In the genomic region with DNA sequence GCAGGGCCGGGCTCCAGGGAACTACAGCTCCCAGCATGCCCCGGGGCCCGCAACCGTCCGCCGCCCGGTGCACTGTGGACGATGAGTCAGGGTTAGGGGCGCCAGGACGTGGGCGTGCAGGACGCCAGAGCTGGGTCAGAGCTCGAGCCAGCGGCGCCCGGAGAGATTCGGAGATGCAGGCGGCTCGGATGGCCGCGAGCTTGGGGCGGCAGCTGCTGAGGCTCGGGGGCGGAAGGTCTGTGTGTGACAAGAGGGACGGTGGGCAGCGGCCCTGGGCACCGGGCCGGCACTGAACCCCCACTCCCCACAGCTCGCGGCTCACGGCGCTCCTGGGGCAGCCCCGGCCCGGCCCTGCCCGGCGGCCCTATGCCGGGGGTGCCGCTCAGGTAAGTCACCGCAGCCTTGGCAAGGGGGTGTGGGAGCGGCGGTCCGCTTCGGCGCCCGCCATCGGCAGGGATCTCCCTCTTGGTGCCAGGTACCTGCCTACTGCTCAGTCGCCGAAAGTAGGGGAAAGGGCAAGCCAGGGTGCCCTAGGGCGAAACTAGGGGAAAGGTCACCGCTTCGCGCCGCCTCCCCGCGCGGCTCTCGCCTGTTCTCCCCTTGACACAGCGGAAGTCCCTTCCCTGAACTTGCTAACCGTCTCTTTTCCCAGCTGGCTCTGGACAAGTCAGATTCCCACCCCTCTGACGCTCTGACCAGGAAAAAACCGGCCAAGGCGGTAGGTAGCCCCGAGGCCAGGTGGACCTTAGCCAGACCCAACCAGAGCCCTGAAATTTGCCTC, we compare ENCODE assay signal across 8 cellular contexts. TPM values are rescaled to one million over a fixed set of nuclear protein-coding genes. Genes with fewer than 3 reads are reported as not detected.
DNase-seq lines count a peak whose midpoint lies in the region; ATAC-seq and TF ChIP-seq lines count a peak whose summit lies in the region.

A gene (plus strand): TSS at position 127 of the 781 bp plus-strand sequence. CDS start 47 bp downstream, at position 174.
A gene (minus strand): TSS at position 25 of the 781 bp plus-strand sequence.

- peak within 1 kb of the TSS; percentile 87 for H3K27ac Mint-ChIP-seq in activated T-cell treated with anti-CD3 and anti-CD28 coated beads, Interleukin-2, amount 50 U/mL, for 72 hours

- H3K9me3 Mint-ChIP-seq in activated T-cell treated with anti-CD3 and anti-CD28 coated beads, Interleukin-2, amount 50 U/mL, for 72 hours: no peaks in the 10 kb centered on the region

- peak within 1 kb of the TSS; percentile 89 to 95 for H3K4me3 Mint-ChIP-seq in activated T-cell treated with anti-CD3 and anti-CD28 coated beads, Interleukin-2, amount 50 U/mL, for 72 hours

- no peaks in the 10 kb centered on the region for H3K36me3 ChIP-seq in ACC112 (ENCODE audit: insufficient read depth, low read length)
- peaks cover 29% of the 10 kb centered on the region for H3K36me3 ChIP-seq in muscle layer of colon (ENCODE audit: insufficient read depth, low read length)

- H3K36me3 Mint-ChIP-seq in activated T-cell treated with anti-CD3 and anti-CD28 coated beads, Interleukin-2, amount 50 U/mL, for 72 hours (ENCODE audit: insufficient read depth in 2 of 2): peaks cover 0 to 2% of the 10 kb centered on the region in 2 donors

- peak within 1 kb of the TSS; percentile 88 for H3K9ac ChIP-seq in muscle layer of colon (ENCODE audit: low read length)

- H3K4me1 ChIP-seq in ACC112 (ENCODE audit: control insufficient read depth, insufficient read depth, low read length, unreplicated experiment) (peaks cover 44% of the 10 kb centered on the region), muscle layer of colon (ENCODE audit: insufficient read depth, low read length) (peaks cover 49% of the 10 kb centered on the region)

- peaks cover 65% of the 10 kb centered on the region for H3K4me1 Mint-ChIP-seq in activated T-cell treated with anti-CD3 and anti-CD28 coated beads, Interleukin-2, amount 50 U/mL, for 72 hours (ENCODE audit: low read depth)

- H3K27ac ChIP-seq in ACC112 (ENCODE audit: low read depth, low read length): peak within 1 kb of the TSS; percentile 82
- peak within 1 kb of the TSS; percentile 95 for H3K27ac ChIP-seq in muscle layer of colon (ENCODE audit: low read depth, low read length)

- H3K9me3 ChIP-seq in muscle layer of colon (ENCODE audit: low read length): no peaks in the 10 kb centered on the region

- H2AFZ ChIP-seq in ACC112 (ENCODE audit: low read length, unreplicated experiment): no peak within 1 kb of the TSS

- no peaks in the 10 kb centered on the region for H3K27me3 Mint-ChIP-seq in activated T-cell treated with anti-CD3 and anti-CD28 coated beads, Interleukin-2, amount 50 U/mL, for 72 hours (ENCODE audit: low read depth)

- peak; percentile 40 for ATAC-seq in GM18861 (IDR thresholded peaks at IDR 0.05; ENCODE audit: unreplicated experiment)
- ATAC-seq in HG03342 (IDR thresholded peaks at IDR 0.05; ENCODE audit: unreplicated experiment): peak; percentile 52
- peak; percentile 83 to 86 for ATAC-seq in activated T-cell treated with anti-CD3 and anti-CD28 coated beads, Interleukin-2, amount 50 U/mL, for 72 hours (replicated peaks in 1 of 2)
- ATAC-seq in esophagus mucosa: peak; percentile 70

- peak; percentile 90 to 91 for DNase-seq in activated T-cell treated with anti-CD3 and anti-CD28 coated beads, Interleukin-2, amount 50 U/mL, for 72 hours
- DNase-seq in stimulated activated CD8-positive, alpha-beta memory T cell treated with anti-CD3 and anti-CD28 coated beads, Interleukin-7, amount 100 ng/mL, for 4 hours (ENCODE audit: low read depth in 2 of 2): peak; percentile 49 to 78

- H3K27me3 ChIP-seq in ACC112 (ENCODE audit: insufficient read depth, low read length) (no peaks in the 10 kb centered on the region), muscle layer of colon (ENCODE audit: control insufficient read depth in 1 of 2, insufficient read depth in 2 of 2, low read length in 2 of 2) (no peaks in the 10 kb centered on the region)

- H3K4me3 ChIP-seq in ACC112 (ENCODE audit: low read depth, low read length): peak within 1 kb of the TSS; percentile 85
- H3K4me3 ChIP-seq in muscle layer of colon (ENCODE audit: low read depth in 1 of 2, low read length in 2 of 2): peak within 1 kb of the TSS; percentile 84 to 96

- peaks cover 33% of the 10 kb centered on the region for H3K79me2 ChIP-seq in ACC112 (ENCODE audit: control insufficient read depth, insufficient read depth, low read length, unreplicated experiment)

TF ChIP-seq in PFSK-1, 5 proteins besides CTCF, POLR2A, EP300 and RAD21:
- peak; percentile 59; the same call in 1 of the 2 replicates for TF ChIP-seq TAF1 (IDR thresholded peaks at IDR 0.05; ENCODE audit: borderline replicate concordance, insufficient read depth, low read length)
- TF ChIP-seq SIN3A (IDR thresholded peaks at IDR 0.05; ENCODE audit: borderline replicate concordance, insufficient read depth, low read length): peak; percentile 78; the same call in 1 of the 2 replicates
- TF ChIP-seq, protein P1, sequence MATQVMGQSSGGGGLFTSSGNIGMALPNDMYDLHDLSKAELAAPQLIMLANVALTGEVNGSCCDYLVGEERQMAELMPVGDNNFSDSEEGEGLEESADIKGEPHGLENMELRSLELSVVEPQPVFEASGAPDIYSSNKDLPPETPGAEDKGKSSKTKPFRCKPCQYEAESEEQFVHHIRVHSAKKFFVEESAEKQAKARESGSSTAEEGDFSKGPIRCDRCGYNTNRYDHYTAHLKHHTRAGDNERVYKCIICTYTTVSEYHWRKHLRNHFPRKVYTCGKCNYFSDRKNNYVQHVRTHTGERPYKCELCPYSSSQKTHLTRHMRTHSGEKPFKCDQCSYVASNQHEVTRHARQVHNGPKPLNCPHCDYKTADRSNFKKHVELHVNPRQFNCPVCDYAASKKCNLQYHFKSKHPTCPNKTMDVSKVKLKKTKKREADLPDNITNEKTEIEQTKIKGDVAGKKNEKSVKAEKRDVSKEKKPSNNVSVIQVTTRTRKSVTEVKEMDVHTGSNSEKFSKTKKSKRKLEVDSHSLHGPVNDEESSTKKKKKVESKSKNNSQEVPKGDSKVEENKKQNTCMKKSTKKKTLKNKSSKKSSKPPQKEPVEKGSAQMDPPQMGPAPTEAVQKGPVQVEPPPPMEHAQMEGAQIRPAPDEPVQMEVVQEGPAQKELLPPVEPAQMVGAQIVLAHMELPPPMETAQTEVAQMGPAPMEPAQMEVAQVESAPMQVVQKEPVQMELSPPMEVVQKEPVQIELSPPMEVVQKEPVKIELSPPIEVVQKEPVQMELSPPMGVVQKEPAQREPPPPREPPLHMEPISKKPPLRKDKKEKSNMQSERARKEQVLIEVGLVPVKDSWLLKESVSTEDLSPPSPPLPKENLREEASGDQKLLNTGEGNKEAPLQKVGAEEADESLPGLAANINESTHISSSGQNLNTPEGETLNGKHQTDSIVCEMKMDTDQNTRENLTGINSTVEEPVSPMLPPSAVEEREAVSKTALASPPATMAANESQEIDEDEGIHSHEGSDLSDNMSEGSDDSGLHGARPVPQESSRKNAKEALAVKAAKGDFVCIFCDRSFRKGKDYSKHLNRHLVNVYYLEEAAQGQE (IDR thresholded peaks at IDR 0.05; ENCODE audit: insufficient read depth in 1 of 2, low read depth in 2 of 2, low read length in 2 of 2): peak; percentile 31 to 32; a peak in 1 of 4 replicates
- peak; percentile 82 for TF ChIP-seq POLR2AphosphoS5 (IDR thresholded peaks at IDR 0.05; ENCODE audit: low read depth, low read length)
- TF ChIP-seq FOXP2 (optimal IDR thresholded peaks at IDR 0.05; ENCODE audit: borderline replicate concordance, extremely low read depth, extremely low read length, insufficient read depth): peak; percentile 72
TF ChIP-seq in PFSK-1: peak in this region for 5.

RNA-seq across cellular contexts. Expression of the first gene that starts in this region (rescaled TPM):
- 730 TPM for polyA plus RNA-seq in PFSK-1 (2012; ENCODE audit: insufficient read length, low read depth)
- total RNA-seq in activated T-cell treated with anti-CD3 and anti-CD28 coated beads, Interleukin-2, amount 50 U/mL, for 72 hours: 100 to 1,000 TPM; 335 to 386 TPM
- 311 TPM for total RNA-seq in esophagus mucosa

RNA-seq across cellular contexts. Expression of the second gene that starts in this region (rescaled TPM):
- polyA plus RNA-seq in PFSK-1 (2012; ENCODE audit: insufficient read length, low read depth): 48.4 TPM
- 10 to 100 TPM; 16.2 to 16.7 TPM for total RNA-seq in activated T-cell treated with anti-CD3 and anti-CD28 coated beads, Interleukin-2, amount 50 U/mL, for 72 hours
- total RNA-seq in esophagus mucosa: 3.1 TPM

Comparison
In these comparisons a context has a peak if more than half of its experiments do, and no peak if none do; other contexts are left out.
1. Peak in every context shown above with its lines: DNase-seq, ATAC-seq, H3K4me3 ChIP-seq and H3K27ac ChIP-seq.